In genomic region chr20:37527638-37528441, GRCh38 we compare ENCODE assay signal across 8 cellular contexts. TPM values are rescaled to one million over a fixed set of nuclear protein-coding genes. Genes with fewer than 3 reads are reported as not detected.
DNase-seq lines count a peak whose midpoint lies in the region; ATAC-seq and TF ChIP-seq lines count a peak whose summit lies in the region.

Gene BLCAP (minus strand): TSS chr20:37527876. CDS start chr20:37519174, 8,702 bp downstream.

- DNase-seq in BJ (ENCODE audit: low read depth) (no peak), NCI-H774 (lab: John Stamatoyannopoulos, UW) (peak; percentile 82), dermis blood vessel endothelial cell (peak; percentile 88)
- peak; percentile 91 to 94 for DNase-seq in activated CD4-positive, alpha-beta T cell treated with anti-CD3 and anti-CD28 coated beads, Interleukin-2, amount 50 U/mL, for 48 hours
- DNase-seq in stimulated activated CD4-positive, alpha-beta T cell treated with anti-CD3 and anti-CD28 coated beads, Interleukin-4, amount 100 ng/mL, for 1 hour, result peak; percentile 91

- H3K27ac ChIP-seq in liver (ENCODE audit: low read depth in 1 of 2, low read length in 2 of 2), result peak within 1 kb of the TSS; percentile 98 to 99

- WGBS in liver, result under 1% methylated on average over 62 of the region's 62 CpGs

- H3K36me3 ChIP-seq in BJ (ENCODE audit: control insufficient read depth, insufficient read depth, low read length), result no peaks in the 10 kb centered on the region
- H3K36me3 ChIP-seq in liver (ENCODE audit: control insufficient read depth in 4 of 4, insufficient read depth in 3 of 4, low read depth in 1 of 4, low read length in 3 of 4), result no peaks in the 10 kb centered on the region

- H3K27me3 ChIP-seq in BJ (ENCODE audit: control insufficient read depth, insufficient read depth, low read length) (no peaks in the 10 kb centered on the region), liver (ENCODE audit: control insufficient read depth in 4 of 4, insufficient read depth in 4 of 4, low read length in 3 of 4) (no peaks in the 10 kb centered on the region)

- TF ChIP-seq CTCF in BJ (IDR thresholded peaks at IDR 0.05; ENCODE audit: insufficient read depth, low read depth, low read length) (no peak), liver (IDR thresholded peaks at IDR 0.05; ENCODE audit: low read depth, low read length, missing input control) (no peak)

- H3K4me3 ChIP-seq in BJ (ENCODE audit: low read depth, low read length) (peak within 1 kb of the TSS; percentile 94), liver (ENCODE audit: low read depth in 1 of 3, low read length in 3 of 3) (peak within 1 kb of the TSS; percentile 81 to 100 (median 98))

- peak in 1 of 2 donors; percentile 5 for TF ChIP-seq RAD21 in liver (IDR thresholded peaks at IDR 0.05)

- CTCF ChIA-PET in BJ (lab: Yijun Ruan, JAX), result interaction anchor here (0.6 to 1.7 kb wide), 5 partner anchors 16 to 289 kb away, joined by 3 to 5 read pairs (median 3); no protein-coding TSS in a partner anchor

- no peaks in the 10 kb centered on the region for H3K9me3 ChIP-seq in liver (ENCODE audit: control insufficient read depth in 4 of 4, low read length in 3 of 4)

- peaks cover 6 to 41% (median 33%) of the 10 kb centered on the region in 4 donors for H3K4me1 ChIP-seq in liver (ENCODE audit: control insufficient read depth in 4 of 4, insufficient read depth in 4 of 4, low read length in 3 of 4)

- POLR2A ChIA-PET in BJ (lab: Charles Lee), result no interaction called here

- ATAC-seq in GM19351 (IDR thresholded peaks at IDR 0.05; ENCODE audit: unreplicated experiment) (peak; percentile 81), HG03571 (IDR thresholded peaks at IDR 0.05; ENCODE audit: unreplicated experiment) (peak; percentile 59)

- H3K9ac ChIP-seq in liver (ENCODE audit: low read depth in 1 of 2, low read length in 2 of 2), result peak within 1 kb of the TSS; percentile 90 to 97

TF ChIP-seq in liver, 16 proteins besides CTCF, POLR2A, EP300 and RAD21:
- TF ChIP-seq ZBTB33 (IDR thresholded peaks at IDR 0.05) (peak; percentile 39), YY1 (IDR thresholded peaks at IDR 0.05) (peak; percentile 80), HNF4A (conservative IDR thresholded peaks at IDR 0.05) (peak; percentile 89 to 95), JUND (IDR thresholded peaks at IDR 0.05) (peak in 1 of 2 donors; percentile 48), RXRA (IDR thresholded peaks at IDR 0.05) (peak; percentile 78 to 81), GABPA (IDR thresholded peaks at IDR 0.05 in 1 of 2, conservative IDR thresholded peaks at IDR 0.05 in 1 of 2) (no peak), SP1 (IDR thresholded peaks at IDR 0.05) (peak; percentile 83), FOXA1 (IDR thresholded peaks at IDR 0.05) (no peak), TAF1 (conservative IDR thresholded peaks at IDR 0.05) (peak; percentile 80), HNF4G (IDR thresholded peaks at IDR 0.05) (peak; percentile 92), NR2F2 (IDR thresholded peaks at IDR 0.05) (no peak), MAX (IDR thresholded peaks at IDR 0.05) (peak; percentile 84), REST (IDR thresholded peaks at IDR 0.05) (peak; percentile 70), FOXA2 (IDR thresholded peaks at IDR 0.05) (no peak), ATF3 (IDR thresholded peaks at IDR 0.05) (peak; percentile 85), EGR1 (IDR thresholded peaks at IDR 0.05; ENCODE audit: low read depth in 2 of 2) (peak in 1 of 2 donors; percentile 46)

RNA-seq across cellular contexts. Expression of gene BLCAP, which starts in this region (rescaled TPM):
- polyA plus RNA-seq in BJ (2011; rRNA removed), result 98.7 and 111 TPM in 2 replicates
- polyA minus RNA-seq in BJ (2011; rRNA and poly(A)+ RNA removed), result 64.2 and 79.7 TPM in 2 replicates
- 53.9 and 64.8 TPM in 2 replicates for total RNA-seq in dermis blood vessel endothelial cell
- total RNA-seq in liver, result 10 to 100 TPM; 12.6 to 46.4 TPM
- polyA plus RNA-seq in liver, result 10 to 100 TPM; 52.0 to 72.0 TPM
